Comparison of ENCODE assay signal across 9 cellular contexts in the genomic region with DNA sequence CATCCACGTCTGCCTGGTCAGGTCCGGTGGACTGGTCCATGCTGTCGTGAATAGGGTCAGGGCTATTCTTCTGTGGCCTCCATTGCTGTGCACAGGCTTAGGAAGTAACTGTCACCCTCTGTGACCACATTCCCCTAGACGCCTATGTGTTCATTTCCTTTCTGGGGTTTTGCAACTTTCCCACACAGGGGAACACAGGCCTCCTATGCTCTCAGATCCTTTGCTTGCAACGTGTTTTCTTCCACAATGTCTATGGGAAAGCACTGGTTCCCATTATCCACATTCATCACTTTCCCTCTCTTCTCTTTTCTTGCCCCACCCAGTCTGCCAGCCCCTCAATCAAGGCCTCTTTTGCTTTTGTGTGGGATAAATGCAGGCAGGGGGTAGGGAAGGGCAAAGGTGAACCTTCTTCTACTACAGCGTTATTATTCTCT. TPM values are rescaled to one million over a fixed set of nuclear protein-coding genes. Genes with fewer than 3 reads are reported as not detected.
DNase-seq lines count a peak whose midpoint lies in the region; ATAC-seq and TF ChIP-seq lines count a peak whose summit lies in the region.
"Had no signal": no experiment of that assay in that cellular context is flagged by ENCODE, and none has a peak within 500 bp of the region (broad histone marks: within the 10 kb centered on the region; RNA-seq: fewer than 3 reads in every experiment).

No MANE protein-coding gene starts in this region.

- intact Hi-C loops in mucosa of descending colon (cut with DNase I, micrococcal nuclease) (no loop called here), dorsolateral prefrontal cortex (cut with DNase I) (no loop called here)

- H3K27me3 ChIP-seq in dorsolateral prefrontal cortex: no peaks in the 10 kb centered on the region

- TF ChIP-seq CTCF in mucosa of descending colon (IDR thresholded peaks at IDR 0.05): no peak
- TF ChIP-seq CTCF in dorsolateral prefrontal cortex (IDR thresholded peaks at IDR 0.05 in 54 of 56, conservative IDR thresholded peaks at IDR 0.05 in 2 of 56; ENCODE audit: low read depth in 1 of 56, partially characterized antibody in 56 of 56): no peak
- no peak for TF ChIP-seq CTCF in glutamatergic neuron (IDR thresholded peaks at IDR 0.05; ENCODE audit: partially characterized antibody, unreplicated experiment)

- DNase-seq in MV-4-11 (lab: John Stamatoyannopoulos, UW): peak; percentile 92
- no peak for DNase-seq in mucosa of descending colon
- no peak for DNase-seq in GOT3 (lab: John Stamatoyannopoulos, UW)
- no peak for DNase-seq in dorsolateral prefrontal cortex
- no peak for DNase-seq in glutamatergic neuron
- DNase-seq: islet precursor cell, T-helper 9 cell had no signal

- H3K36me3 Mint-ChIP-seq in glutamatergic neuron (ENCODE audit: unreplicated experiment): no peaks in the 10 kb centered on the region

- no peaks in the 10 kb centered on the region for H3K4me1 ChIP-seq in mucosa of descending colon (ENCODE audit: low read depth)

- H3K36me3 ChIP-seq in mucosa of descending colon (ENCODE audit: low read depth): no peaks in the 10 kb centered on the region

- no peaks in the 10 kb centered on the region for H3K4me1 Mint-ChIP-seq in glutamatergic neuron (ENCODE audit: low read depth, unreplicated experiment)

- peaks cover 2% of the 10 kb centered on the region for H3K27me3 Mint-ChIP-seq in glutamatergic neuron (ENCODE audit: unreplicated experiment)

- peaks cover 3% of the 10 kb centered on the region for H3K9me3 Mint-ChIP-seq in glutamatergic neuron (ENCODE audit: unreplicated experiment)

- H3K4me3 ChIP-seq in mucosa of descending colon (no peak overlapping the region), dorsolateral prefrontal cortex (no peak overlapping the region)

- H3K27ac ChIP-seq in dorsolateral prefrontal cortex: no peak overlapping the region

- no peak overlapping the region for H3K27ac Mint-ChIP-seq in glutamatergic neuron (ENCODE audit: unreplicated experiment)

- no peak overlapping the region for H3K4me3 Mint-ChIP-seq in glutamatergic neuron (ENCODE audit: unreplicated experiment)

- peak; percentile 50 for ATAC-seq in GM18502 (IDR thresholded peaks at IDR 0.05; ENCODE audit: poor library complexity, unreplicated experiment)
- peak; percentile 41 for ATAC-seq in GM21529 (IDR thresholded peaks at IDR 0.05; ENCODE audit: unreplicated experiment)
- ATAC-seq in mucosa of descending colon: peak; percentile 65

- H3K9me3 ChIP-seq in mucosa of descending colon: no peaks in the 10 kb centered on the region

RNA-seq across cellular contexts. Expression of a gene that starts 43.2 kb away (rescaled TPM):
- total RNA-seq in mucosa of descending colon: 10 to 100 TPM; 55.5 to 74.7 (median 59.6) TPM
- 100 to 1,000 TPM in 6 of 120 experiments, 10 to 100 TPM in 114; 40.9 to 103 (median 76.2) TPM for total RNA-seq in dorsolateral prefrontal cortex
- total RNA-seq in glutamatergic neuron (ENCODE audit: unreplicated experiment): 95.8 TPM
